ENCODE assay signal across 9 cellular contexts in genomic region chr2:183010112-183010511, GRCh38. TPM values are rescaled to one million over a fixed set of nuclear protein-coding genes. Genes with fewer than 3 reads are reported as not detected.
A peak's percentile ranks its signal among the peaks of the same experiment; 100 is the strongest.
DNase-seq lines count a peak whose midpoint lies in the region; ATAC-seq and TF ChIP-seq lines count a peak whose summit lies in the region.
"Had no signal": no experiment of that assay in that cellular context is flagged by ENCODE, and none has a peak within 500 bp of the region (broad histone marks: within the 10 kb centered on the region; RNA-seq: fewer than 3 reads in every experiment).

No MANE protein-coding gene starts in this region.

- peaks cover 53% of the 10 kb centered on the region for H4K20me1 ChIP-seq in GM23338 (replicated peaks; ENCODE audit: insufficient read depth)

- TF ChIP-seq POLR2A in erythroblast (IDR thresholded peaks at IDR 0.05; ENCODE audit: low read length): no peak

- no peak overlapping the region for H2BK120ac ChIP-seq in neuronal stem cell (ENCODE audit: low read depth, low read length)

- peak overlapping the region; percentile 28 for H3K4me3 Mint-ChIP-seq in GM23338
- H3K4me3 Mint-ChIP-seq in activated naive CD4-positive, alpha-beta T cell treated with anti-CD3 and anti-CD28 coated beads, Interleukin-2, amount 10 ng/mL, durations not matched to agents 7 days and 5 days: no peak overlapping the region

- H3K4me1 ChIP-seq in GM23338 (ENCODE audit: insufficient read depth) (peaks cover 43% of the 10 kb centered on the region), neuronal stem cell (ENCODE audit: control insufficient read depth in 2 of 2, insufficient read depth in 1 of 2, low read depth in 1 of 2, low read length in 2 of 2) (peaks cover 4 to 5% of the 10 kb centered on the region in 2 donors)

- H3K79me2 ChIP-seq in GM23338 (replicated peaks; ENCODE audit: insufficient read depth): peaks cover 98% of the 10 kb centered on the region

- H3K9ac ChIP-seq in neuronal stem cell (ENCODE audit: low read depth, low read length, poor library complexity): no peak overlapping the region

- H3K9me3 ChIP-seq in neuronal stem cell (replicated peaks in 1 of 2; ENCODE audit: control insufficient read depth in 2 of 2, insufficient read depth in 1 of 2, low read depth in 1 of 2, low read length in 2 of 2): no peaks in the 10 kb centered on the region
- H3K9me3 ChIP-seq: gastroesophageal sphincter had no signal

- no peak overlapping the region for H3K23ac ChIP-seq in neuronal stem cell (ENCODE audit: low read depth, low read length, poor library complexity)

- H3K4me3 ChIP-seq in GM23338 (no peak overlapping the region), neuronal stem cell (ENCODE audit: low read length in 2 of 2) (no peak overlapping the region)
- H3K4me3 ChIP-seq: gastroesophageal sphincter had no signal

- WGBS in neuronal stem cell (ENCODE audit: extremely low coverage in 2 of 2, insufficient read length in 2 of 2, insufficient replicate concordance in 1 of 2), 2 donors: no CpG with 5 or more reads among the region's 5 CpGs

- no peaks in the 10 kb centered on the region for H3F3A ChIP-seq in GM23338 (replicated peaks; ENCODE audit: low read depth)

- no peaks in the 10 kb centered on the region for H3K79me1 ChIP-seq in neuronal stem cell (ENCODE audit: low read depth, low read length)

- H3K4me2 ChIP-seq in GM23338 (peak overlapping the region; percentile 31), neuronal stem cell (ENCODE audit: insufficient read depth, low read length, poor library complexity, severe bottlenecking) (no peak overlapping the region)

- no peak overlapping the region for H2BK5ac ChIP-seq in neuronal stem cell (ENCODE audit: low read length)

- no peak overlapping the region for H2BK12ac ChIP-seq in neuronal stem cell (ENCODE audit: low read length)

- no peak overlapping the region for H3K14ac ChIP-seq in neuronal stem cell (ENCODE audit: low read length)

- H3K27ac ChIP-seq in GM23338 (ENCODE audit: low read depth): peak overlapping the region; percentile 9; the same call in 1 of the 2 replicates
- peak overlapping the region; percentile 34 for H3K27ac ChIP-seq in neuronal stem cell (replicated peaks; ENCODE audit: low read length)
- H3K27ac ChIP-seq: gastroesophageal sphincter had no signal

- H3K18ac ChIP-seq in neuronal stem cell (ENCODE audit: low read length): no peak overlapping the region

- no peak overlapping the region for H2AFZ ChIP-seq in GM23338
- no peak overlapping the region for H2AFZ ChIP-seq in neuronal stem cell (ENCODE audit: low read length)

- H3K4me1 Mint-ChIP-seq in GM23338: peaks cover 58% of the 10 kb centered on the region
- no peaks in the 10 kb centered on the region for H3K4me1 Mint-ChIP-seq in activated naive CD4-positive, alpha-beta T cell treated with anti-CD3 and anti-CD28 coated beads, Interleukin-2, amount 10 ng/mL, durations not matched to agents 7 days and 5 days

- peak; percentile 95 for ATAC-seq in GM23338
- no peak for ATAC-seq in HG03432 (IDR thresholded peaks at IDR 0.05; ENCODE audit: unreplicated experiment)
- ATAC-seq: gastroesophageal sphincter had no signal

- CTCF ChIA-PET in activated naive CD4-positive, alpha-beta T cell treated with anti-CD3 and anti-CD28 coated beads, Interleukin-2, amount 10 ng/mL, durations not matched to agents 7 days and 5 days (lab: Charles Lee): no interaction called here

- H4K8ac ChIP-seq in neuronal stem cell (ENCODE audit: low read depth, low read length): no peak overlapping the region

- no peak for TF ChIP-seq CTCF in GM23338 (conservative IDR thresholded peaks at IDR 0.05; ENCODE audit: low read depth in 2 of 2)

- no peaks in the 10 kb centered on the region for H3K36me3 Mint-ChIP-seq in GM23338 (ENCODE audit: low read depth)
- H3K36me3 Mint-ChIP-seq in activated naive CD4-positive, alpha-beta T cell treated with anti-CD3 and anti-CD28 coated beads, Interleukin-2, amount 10 ng/mL, durations not matched to agents 7 days and 5 days: no peaks in the 10 kb centered on the region

- no peak overlapping the region for H2AK5ac ChIP-seq in neuronal stem cell (ENCODE audit: low read depth, low read length)

- H4K91ac ChIP-seq in neuronal stem cell (ENCODE audit: low read depth, low read length, poor library complexity): no peak overlapping the region

- peak overlapping the region; percentile 76 for H3K27ac Mint-ChIP-seq in GM23338
- no peak overlapping the region for H3K27ac Mint-ChIP-seq in activated naive CD4-positive, alpha-beta T cell treated with anti-CD3 and anti-CD28 coated beads, Interleukin-2, amount 10 ng/mL, durations not matched to agents 7 days and 5 days

- H3K27me3 ChIP-seq in GM23338 (ENCODE audit: insufficient read depth): no peaks in the 10 kb centered on the region
- no peaks in the 10 kb centered on the region for H3K27me3 ChIP-seq in neuronal stem cell (ENCODE audit: control insufficient read depth in 3 of 3, insufficient read depth in 3 of 3, low read depth in 1 of 3, low read length in 3 of 3)
- H3K27me3 ChIP-seq: gastroesophageal sphincter had no signal

- no peak overlapping the region for H3K4ac ChIP-seq in neuronal stem cell (ENCODE audit: low read length)

- peak; percentile 86 for DNase-seq in GM23338 (ENCODE audit: low spot score)
- peak; percentile 19 for DNase-seq in NCI-H524 treated with DMSO at 0.1 percent for 48 hours (lab: John Stamatoyannopoulos, UW)
- peak; percentile 89 to 92 for DNase-seq in erythroblast (lab: John Stamatoyannopoulos, UW)
- peak; percentile 23 for DNase-seq in neuronal stem cell (ENCODE audit: low spot score)
- no peak for DNase-seq in hepatic stellate cell (ENCODE audit: low spot score)
- no peak for DNase-seq in NCI-H446 treated with DMSO at 0.1 percent for 48 hours (lab: John Stamatoyannopoulos, UW)
- DNase-seq in activated naive CD4-positive, alpha-beta T cell treated with anti-CD3 and anti-CD28 coated beads, Interleukin-2, amount 10 ng/mL, durations not matched to agents 7 days and 5 days: no peak

- no peaks in the 10 kb centered on the region for H3K27me3 Mint-ChIP-seq in GM23338 (ENCODE audit: insufficient read depth, low read depth, poor library complexity)
- no peaks in the 10 kb centered on the region for H3K27me3 Mint-ChIP-seq in activated naive CD4-positive, alpha-beta T cell treated with anti-CD3 and anti-CD28 coated beads, Interleukin-2, amount 10 ng/mL, durations not matched to agents 7 days and 5 days

- H3K9me2 ChIP-seq in GM23338 (ENCODE audit: insufficient read depth): no peaks in the 10 kb centered on the region

- 0 out of 2 replicates have a peak, but pooled peaks cover 2% of the 10 kb centered on the region for H3K36me3 ChIP-seq in GM23338 (ENCODE audit: insufficient read depth)
- peaks cover 2% of the 10 kb centered on the region in 2 donors for H3K36me3 ChIP-seq in neuronal stem cell (replicated peaks in 1 of 2; ENCODE audit: control insufficient read depth in 2 of 2, insufficient read depth in 2 of 2, low read length in 2 of 2)
- H3K36me3 ChIP-seq: gastroesophageal sphincter had no signal

- no peak overlapping the region for H2BK15ac ChIP-seq in neuronal stem cell (ENCODE audit: low read length)

- no peaks in the 10 kb centered on the region; the same call in 2 of the 3 replicates for H3K9me3 Mint-ChIP-seq in GM23338
- H3K9me3 Mint-ChIP-seq in activated naive CD4-positive, alpha-beta T cell treated with anti-CD3 and anti-CD28 coated beads, Interleukin-2, amount 10 ng/mL, durations not matched to agents 7 days and 5 days: no peaks in the 10 kb centered on the region

TF ChIP-seq in GM23338, 12 proteins besides CTCF, POLR2A, EP300 and RAD21 (continues in another document):
- no peak for TF ChIP-seq ZNF114 (CRISPR knock-in tag; IDR thresholded peaks at IDR 0.05)

RNA-seq across cellular contexts. Expression of gene NCKAP1, which starts 28.1 kb away (rescaled TPM):
- 157 and 179 TPM in 2 replicates for total RNA-seq in GM23338 (2014; rRNA removed; shearing (Covaris generic))
- 53.8 and 61.7 TPM in 2 replicates for polyA plus RNA-seq in GM23338 (2016; fragmentation: Nextera tagmentation; extraction: Ambion mirVana)
- 67.2 TPM for polyA plus RNA-seq in neuronal stem cell (2013, experiment 1 of 2)
- polyA plus RNA-seq in neuronal stem cell (2013, experiment 2 of 2): 67.6 TPM

Comparison
In these comparisons a context has a peak if more than half of its experiments do, and no peak if none do; other contexts are left out.
1. DNase-seq: peak in GM23338 (single experiment), NCI-H524 treated with DMSO at 0.1 percent for 48 hours (single experiment), erythroblast (2 of 2) and neuronal stem cell (single experiment); none in hepatic stellate cell (single experiment), NCI-H446 treated with DMSO at 0.1 percent for 48 hours (single experiment) and activated naive CD4-positive, alpha-beta T cell treated with anti-CD3 and anti-CD28 coated beads, Interleukin-2, amount 10 ng/mL, durations not matched to agents 7 days and 5 days (single experiment).